ENCODE assay signal across 12 cellular contexts in the genomic region with DNA sequence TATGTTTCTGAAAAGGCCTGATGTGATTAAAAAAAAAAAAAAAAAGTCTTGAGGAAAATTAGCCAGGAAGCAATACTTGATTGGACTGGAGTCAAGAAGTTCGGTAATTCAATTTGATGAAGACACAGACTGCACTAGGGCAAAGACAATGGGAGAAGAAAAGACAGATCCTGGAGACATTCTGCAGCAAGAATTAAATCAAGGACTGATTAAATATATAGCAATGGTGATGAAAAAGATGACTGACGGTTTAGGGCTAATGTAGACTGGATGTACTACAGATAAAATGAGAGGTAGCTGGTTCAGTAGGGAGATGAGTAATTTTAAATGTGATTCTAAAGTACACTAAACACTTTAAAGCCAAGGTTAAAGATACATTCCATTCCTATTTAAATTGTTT.
"Had no signal": no experiment of that assay in that cellular context is flagged by ENCODE, and none has a peak within 500 bp of the region (broad histone marks: within the 10 kb centered on the region; RNA-seq: fewer than 3 reads in every experiment).

No MANE protein-coding gene starts in this region.

- H3K9me3 ChIP-seq: heart right ventricle, upper lobe of right lung had no signal

- H3K4me1 ChIP-seq: upper lobe of right lung had no signal

- H3K27me3 ChIP-seq: heart right ventricle, upper lobe of right lung had no signal

- ATAC-seq: upper lobe of right lung, WTC11 had no signal

- H3K27ac ChIP-seq: upper lobe of right lung had no signal

- H3K4me1 Mint-ChIP-seq: activated CD4-positive, alpha-beta T cell treated with anti-CD3 and anti-CD28 coated beads, Interleukin-2, amount 10 ng/mL, durations not matched to agents 7 days and 5 days; activated naive CD8-positive, alpha-beta T cell treated with anti-CD3 and anti-CD28 coated beads, Interleukin-2, amount 10 ng/mL, durations not matched to agents 7 days and 5 days; WTC11 had no signal

- H3K4me3 ChIP-seq: coronary artery, heart right ventricle, upper lobe of right lung had no signal

- H3K4me3 Mint-ChIP-seq: activated CD4-positive, alpha-beta T cell treated with anti-CD3 and anti-CD28 coated beads, Interleukin-2, amount 10 ng/mL, durations not matched to agents 7 days and 5 days; activated naive CD8-positive, alpha-beta T cell treated with anti-CD3 and anti-CD28 coated beads, Interleukin-2, amount 10 ng/mL, durations not matched to agents 7 days and 5 days; nephron; WTC11 had no signal

- H3K9me3 Mint-ChIP-seq: activated CD4-positive, alpha-beta T cell treated with anti-CD3 and anti-CD28 coated beads, Interleukin-2, amount 10 ng/mL, durations not matched to agents 7 days and 5 days; activated naive CD8-positive, alpha-beta T cell treated with anti-CD3 and anti-CD28 coated beads, Interleukin-2, amount 10 ng/mL, durations not matched to agents 7 days and 5 days; activated T-helper 2 cell treated with anti-CD3 and anti-CD28 coated beads, Interferon-gamma antibody, Interleukin-2, Interleukin-4, amounts not matched to agents 10 μg/mL and 5 μg/mL and 100 μg/mL, durations not matched to agents 14 hours and 24 hours and 36 hours; nephron; WTC11 had no signal

- DNase-seq: activated CD4-positive, alpha-beta T cell treated with anti-CD3 and anti-CD28 coated beads, Interleukin-2, amount 10 ng/mL, durations not matched to agents 7 days and 5 days; activated naive CD8-positive, alpha-beta T cell treated with anti-CD3 and anti-CD28 coated beads, Interleukin-2, amount 10 ng/mL, durations not matched to agents 7 days and 5 days; effector CD4-positive, alpha-beta T cell; heart right ventricle; mesendoderm; stimulated activated CD4-positive, alpha-beta T cell treated with anti-CD3 and anti-CD28 coated beads, Interleukin-12 subunit alpha, Interleukin-12 subunit beta, amount 100 ng/mL, for 4 hours; stimulated activated naive CD4-positive, alpha-beta T cell treated with Interleukin-2 at 50 U/mL for 16 hours; upper lobe of right lung had no signal

- H3K27me3 Mint-ChIP-seq: activated CD4-positive, alpha-beta T cell treated with anti-CD3 and anti-CD28 coated beads, Interleukin-2, amount 10 ng/mL, durations not matched to agents 7 days and 5 days; activated naive CD8-positive, alpha-beta T cell treated with anti-CD3 and anti-CD28 coated beads, Interleukin-2, amount 10 ng/mL, durations not matched to agents 7 days and 5 days had no signal

- H3K27ac Mint-ChIP-seq: activated CD4-positive, alpha-beta T cell treated with anti-CD3 and anti-CD28 coated beads, Interleukin-2, amount 10 ng/mL, durations not matched to agents 7 days and 5 days; activated naive CD8-positive, alpha-beta T cell treated with anti-CD3 and anti-CD28 coated beads, Interleukin-2, amount 10 ng/mL, durations not matched to agents 7 days and 5 days had no signal
